In the genomic region with DNA sequence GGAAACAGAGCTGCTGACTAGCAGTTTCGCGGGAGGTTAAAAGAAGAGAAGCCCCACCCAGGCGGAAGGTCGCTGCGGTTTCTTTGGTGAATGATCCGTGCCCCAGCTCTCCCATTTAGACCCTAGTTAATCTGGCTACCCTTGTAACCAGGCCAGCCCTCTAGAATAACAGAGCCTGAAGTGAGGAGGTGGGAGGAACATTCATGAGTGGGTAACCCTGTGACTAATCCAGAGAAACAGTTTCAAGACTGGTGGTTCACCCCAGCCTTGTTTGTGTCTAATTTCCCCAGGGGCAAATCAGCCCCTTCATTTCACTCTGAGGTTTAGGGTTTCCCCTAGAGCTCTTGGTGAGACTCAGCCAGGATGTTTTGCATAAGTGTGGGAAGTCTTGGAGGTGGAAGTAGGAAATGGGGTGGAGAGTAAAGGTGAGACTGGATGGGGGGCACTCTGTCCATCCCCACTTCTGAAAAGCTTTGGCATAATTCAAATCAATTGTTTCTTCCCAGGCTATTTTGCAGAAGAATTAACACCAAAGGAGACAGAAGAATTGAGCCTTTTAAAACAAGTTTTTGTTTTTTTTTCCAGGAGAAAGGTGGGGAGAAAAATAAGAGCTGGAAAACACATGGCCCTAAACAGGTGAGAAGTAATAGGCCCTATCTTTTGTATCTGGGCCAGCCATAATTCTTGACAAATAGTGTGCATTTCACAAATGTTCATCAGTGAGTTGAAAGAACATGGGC, we compare ENCODE assay signal across 9 cellular contexts.
A peak's percentile ranks its signal among the peaks of the same experiment; 100 is the strongest.
DNase-seq lines count a peak whose midpoint lies in the region; ATAC-seq and TF ChIP-seq lines count a peak whose summit lies in the region.
"Had no signal": no experiment of that assay in that cellular context is flagged by ENCODE, and none has a peak within 500 bp of the region (broad histone marks: within the 10 kb centered on the region; RNA-seq: fewer than 3 reads in every experiment).

No MANE protein-coding gene starts in this region.

- ATAC-seq in HG03439 (IDR thresholded peaks at IDR 0.05; ENCODE audit: unreplicated experiment), result peak; percentile 83

- no peaks in the 10 kb centered on the region for H3K36me3 ChIP-seq in breast epithelium
- no peaks in the 10 kb centered on the region for H3K36me3 ChIP-seq in effector memory CD4-positive, alpha-beta T cell (ENCODE audit: control insufficient read depth, insufficient read depth, low read length)
- H3K36me3 ChIP-seq: thoracic aorta had no signal

- no peaks in the 10 kb centered on the region for H3K9me3 ChIP-seq in breast epithelium
- no peaks in the 10 kb centered on the region for H3K9me3 ChIP-seq in effector memory CD4-positive, alpha-beta T cell (ENCODE audit: control insufficient read depth, low read length)
- H3K9me3 ChIP-seq: thoracic aorta had no signal

- peaks cover 12% of the 10 kb centered on the region for H3K9me3 Mint-ChIP-seq in MCF 10A (ENCODE audit: unreplicated experiment)

- peaks cover 12% of the 10 kb centered on the region for H3K4me1 Mint-ChIP-seq in MCF 10A (ENCODE audit: insufficient read depth, unreplicated experiment)

- no peak overlapping the region for H3K4me3 Mint-ChIP-seq in MCF 10A (ENCODE audit: unreplicated experiment)

- H3K27ac ChIP-seq in breast epithelium, result no peak overlapping the region
- no peak overlapping the region for H3K27ac ChIP-seq in effector memory CD4-positive, alpha-beta T cell (ENCODE audit: insufficient read depth, low read length, poor library complexity, severe bottlenecking)
- H3K27ac ChIP-seq: thoracic aorta had no signal

- POLR2A ChIA-PET in MCF 10A (lab: Yijun Ruan, JAX), result no interaction called here

- H3K36me3 Mint-ChIP-seq in MCF 10A (ENCODE audit: insufficient read depth, unreplicated experiment), result peaks cover 6% of the 10 kb centered on the region

- H3K27me3 ChIP-seq in breast epithelium, result no peaks in the 10 kb centered on the region
- H3K27me3 ChIP-seq in effector memory CD4-positive, alpha-beta T cell (replicated peaks; ENCODE audit: control insufficient read depth, insufficient read depth, low read length, poor library complexity, severe bottlenecking), result no peaks in the 10 kb centered on the region

- H3K27ac Mint-ChIP-seq in MCF 10A (ENCODE audit: low read depth, unreplicated experiment), result no peak overlapping the region

- H3K4me3 ChIP-seq in breast epithelium, result no peak overlapping the region
- H3K4me3 ChIP-seq in effector memory CD4-positive, alpha-beta T cell (ENCODE audit: insufficient read depth, low read depth, low read length, poor library complexity, severe bottlenecking), result peak overlapping the region; percentile 25
- H3K4me3 ChIP-seq: thoracic aorta had no signal

- intact Hi-C loops in MCF 10A (cut with micrococcal nuclease) (no loop called here), breast epithelium (cut with DNase I; ENCODE audit: low total_unique reads) (no loop called here)

- H3K4me1 ChIP-seq in breast epithelium, result no peaks in the 10 kb centered on the region
- peaks cover 64% of the 10 kb centered on the region for H3K4me1 ChIP-seq in effector memory CD4-positive, alpha-beta T cell (ENCODE audit: control insufficient read depth, insufficient read depth, low read length, poor library complexity, severe bottlenecking)

- no TSS peak for BruUV-seq in MCF 10A (replicated peaks; lab: Mats Ljungman, UMichigan)

- CTCF ChIA-PET in MCF 10A (lab: Yijun Ruan, JAX), result interaction anchor here (0.6 kb wide), 1 partner anchor 22 kb away, joined by 3 read pairs; no protein-coding TSS in a partner anchor

- TF ChIP-seq CTCF in MCF 10A (IDR thresholded peaks at IDR 0.05; ENCODE audit: unreplicated experiment), result no peak
- no peak for TF ChIP-seq CTCF in breast epithelium (IDR thresholded peaks at IDR 0.05)

- peak; percentile 36 for DNase-seq in MCF 10A (ENCODE audit: unreplicated experiment)
- DNase-seq in breast epithelium (ENCODE audit: low spot score in 2 of 2), result no peak
- DNase-seq in activated CD4-positive, CD25-positive, alpha-beta regulatory T cell treated with anti-CD3 and anti-CD28 coated beads, Interleukin-2, amount 50 U/mL, for 16 hours (ENCODE audit: low read depth, low spot score), result peak; percentile 48
- peak; percentile 41 to 67 (median 63) for DNase-seq in effector memory CD4-positive, alpha-beta T cell
- peak; percentile 24 to 33 for DNase-seq in stimulated activated CD8-positive, alpha-beta memory T cell treated with anti-CD3 and anti-CD28 coated beads, Interleukin-4, amount 100 ng/mL, for 1 hour (ENCODE audit: low read depth in 2 of 2, low spot score in 1 of 2)
- no peak for DNase-seq in GDM1 (lab: John Stamatoyannopoulos, UW)
- DNase-seq in DMS53 (lab: John Stamatoyannopoulos, UW), result no peak

- H3K27me3 Mint-ChIP-seq in MCF 10A (ENCODE audit: insufficient read depth, unreplicated experiment), result no peaks in the 10 kb centered on the region

- TF ChIP-seq POLR2A in breast epithelium (IDR thresholded peaks at IDR 0.05), result no peak

Comparison
In these comparisons a context has a peak if more than half of its experiments do, and no peak if none do; other contexts are left out.
1. DNase-seq: peak in MCF 10A (single experiment), activated CD4-positive, CD25-positive, alpha-beta regulatory T cell treated with anti-CD3 and anti-CD28 coated beads, Interleukin-2, amount 50 U/mL, for 16 hours (single experiment), effector memory CD4-positive, alpha-beta T cell (3 of 3) and stimulated activated CD8-positive, alpha-beta memory T cell treated with anti-CD3 and anti-CD28 coated beads, Interleukin-4, amount 100 ng/mL, for 1 hour (2 of 2); none in breast epithelium (0 of 2), GDM1 (single experiment) and DMS53 (single experiment).